8 cellular contexts compared by ENCODE assay signal in the genomic region with DNA sequence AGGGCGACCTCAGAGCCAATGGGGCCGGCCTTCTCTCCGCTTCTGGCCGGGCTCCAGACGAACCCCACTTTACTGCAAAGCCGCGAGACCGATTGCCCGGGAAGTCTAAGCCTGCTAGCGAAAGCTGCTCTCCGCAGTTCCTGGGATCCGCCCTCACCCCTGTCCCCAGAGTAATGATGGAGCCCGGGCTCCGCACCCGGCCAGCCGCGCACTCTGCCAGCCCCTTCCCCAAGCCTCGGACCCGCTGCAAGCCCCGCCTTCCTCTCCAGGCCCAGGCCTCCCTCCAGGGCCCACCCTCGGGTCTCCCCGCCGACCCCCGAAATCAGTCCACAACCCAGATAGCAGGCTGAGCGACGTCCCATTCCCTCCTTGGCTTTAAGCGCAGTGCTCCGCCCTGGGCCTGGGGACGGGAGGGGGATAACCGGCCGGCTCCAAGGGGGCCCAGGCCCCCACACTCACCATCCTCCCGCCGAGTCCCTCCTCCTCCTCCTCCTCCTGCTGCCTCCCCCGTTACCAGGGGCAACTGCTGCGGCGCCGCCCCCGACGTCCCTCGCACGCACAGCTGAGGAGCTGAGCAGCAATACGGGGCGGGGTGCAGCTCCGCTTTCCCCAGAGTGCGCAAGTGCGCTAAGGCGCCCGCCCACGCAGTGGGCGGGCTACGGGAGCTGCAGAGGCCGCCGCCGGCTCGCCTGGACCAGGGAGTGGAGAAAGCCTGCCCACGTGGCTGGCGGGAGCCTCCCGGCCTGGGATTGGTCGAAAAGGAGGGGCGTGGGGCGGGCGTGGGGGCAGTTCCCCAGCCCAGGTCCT. TPM values are rescaled to one million over a fixed set of nuclear protein-coding genes. Genes with fewer than 3 reads are reported as not detected.
DNase-seq lines count a peak whose midpoint lies in the region; ATAC-seq and TF ChIP-seq lines count a peak whose summit lies in the region.

A gene with protein sequence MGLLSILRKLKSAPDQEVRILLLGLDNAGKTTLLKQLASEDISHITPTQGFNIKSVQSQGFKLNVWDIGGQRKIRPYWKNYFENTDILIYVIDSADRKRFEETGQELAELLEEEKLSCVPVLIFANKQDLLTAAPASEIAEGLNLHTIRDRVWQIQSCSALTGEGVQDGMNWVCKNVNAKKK (minus strand): TSS at position 584 of the 807 bp plus-strand sequence. CDS start 122 bp downstream, at position 462.

- peak within 1 kb of the TSS; percentile 81 for H3K27ac Mint-ChIP-seq in CD4-positive, alpha-beta T cell

- H3K4me3 ChIP-seq in dorsolateral prefrontal cortex (peak within 1 kb of the TSS; percentile 73 to 100 (median 95)), lower leg skin (ENCODE audit: low read depth, poor library complexity, severe bottlenecking) (peak within 1 kb of the TSS; percentile 90)

- H3K27me3 Mint-ChIP-seq in CD4-positive, alpha-beta T cell = no peaks in the 10 kb centered on the region

- POLR2A ChIA-PET in CD4-positive, alpha-beta T cell (lab: Charles Lee) = interaction anchor here (0.8 to 4.1 kb wide), 23 partner anchors 9 to 896 kb away, joined by 3 to 91 read pairs (median 4); a partner anchor contains a TSS

- peak within 1 kb of the TSS; percentile 93 for H3K4me3 Mint-ChIP-seq in CD4-positive, alpha-beta T cell

- no peak for TF ChIP-seq POLR2A in lower leg skin (IDR thresholded peaks at IDR 0.05)

- peak; percentile 89 for ATAC-seq in CD4-positive, alpha-beta T cell (ENCODE audit: poor library complexity)
- ATAC-seq in GM19397 (IDR thresholded peaks at IDR 0.05; ENCODE audit: unreplicated experiment) (peak; percentile 91), HG03565 (IDR thresholded peaks at IDR 0.05; ENCODE audit: unreplicated experiment) (peak; percentile 72)

- CTCF ChIA-PET in CD4-positive, alpha-beta T cell (lab: Charles Lee) = interaction anchor here (0.7 to 6.2 kb wide), 14 partner anchors 10 to 187 kb away, joined by 3 to 30 read pairs (median 4); a partner anchor contains a TSS

- peaks cover 25% of the 10 kb centered on the region for H3K36me3 Mint-ChIP-seq in CD4-positive, alpha-beta T cell (ENCODE audit: low read depth)

- H3K9me3 ChIP-seq in CD4-positive, alpha-beta T cell (ENCODE audit: control insufficient read depth, low read length) = no peaks in the 10 kb centered on the region

- peaks cover 61% of the 10 kb centered on the region for H3K4me1 Mint-ChIP-seq in CD4-positive, alpha-beta T cell (ENCODE audit: low read depth)

- H3K27me3 ChIP-seq in CD4-positive, alpha-beta T cell (ENCODE audit: control insufficient read depth, insufficient read depth, low read length) = no peaks in the 10 kb centered on the region
- H3K27me3 ChIP-seq in dorsolateral prefrontal cortex = no peaks in the 10 kb centered on the region

- 0 to 1% methylated on average over 37 to 43 of the region's 62 CpGs for WGBS in lower leg skin, 2 donors

- intact Hi-C loops in CD4-positive, alpha-beta T cell (cut with DNase I, micrococcal nuclease) = loop anchor here (1.0 to 10.0 kb wide), 8 partner anchors 29 to 1359 kb away; a partner anchor contains a TSS
- intact Hi-C loops in dorsolateral prefrontal cortex (cut with DNase I) (loop anchor here (1.0 to 5.0 kb wide), 5 partner anchors 29 to 71 kb away; a partner anchor contains a TSS), lower leg skin (cut with DNase I; ENCODE audit: low total_unique reads) (loop anchor here (2.0 kb wide), 1 partner anchor 67 kb away; no protein-coding TSS in a partner anchor)

- peak; percentile 82 to 95 (median 92) for DNase-seq in CD4-positive, alpha-beta T cell
- peak; percentile 90 for DNase-seq in NCI-H774 (lab: John Stamatoyannopoulos, UW)
- peak; percentile 97 to 99 for DNase-seq in activated CD4-positive, alpha-beta T cell treated with anti-CD3 and anti-CD28 coated beads, Interleukin-2, amount 50 U/mL, for 48 hours
- peak; percentile 96 to 99 (median 98) for DNase-seq in dorsolateral prefrontal cortex
- peak; percentile 96 to 99 for DNase-seq in lower leg skin (ENCODE audit: low spot score in 2 of 2)
- DNase-seq in stimulated activated CD4-positive, alpha-beta T cell treated with anti-CD3 and anti-CD28 coated beads, Interleukin-4, amount 100 ng/mL, for 4 hours = peak; percentile 96 to 97

- H3K9me3 Mint-ChIP-seq in CD4-positive, alpha-beta T cell = no peaks in the 10 kb centered on the region

- peak; percentile 46 for TF ChIP-seq CTCF in CD4-positive, alpha-beta T cell (IDR thresholded peaks at IDR 0.05)
- peak in 29 of 56 donors; percentile 3 to 55 (median 23) for TF ChIP-seq CTCF in dorsolateral prefrontal cortex (IDR thresholded peaks at IDR 0.05 in 54 of 56, conservative IDR thresholded peaks at IDR 0.05 in 2 of 56; ENCODE audit: low read depth in 1 of 56, partially characterized antibody in 56 of 56)
- no peak for TF ChIP-seq CTCF in lower leg skin (IDR thresholded peaks at IDR 0.05)

- H3K27ac ChIP-seq in CD4-positive, alpha-beta T cell (ENCODE audit: low read depth, low read length) = peak within 1 kb of the TSS; percentile 84
- peak within 1 kb of the TSS in 58 of 59 donors; percentile 56 to 95 (median 88) for H3K27ac ChIP-seq in dorsolateral prefrontal cortex

RNA-seq across cellular contexts. Expression of the gene that starts here (rescaled TPM):
- total RNA-seq in CD4-positive, alpha-beta T cell = 1 to 10 TPM in 1 of 2 experiments, under 1 TPM in 1; 0.99 to 1.3 TPM
- total RNA-seq in dorsolateral prefrontal cortex (10 to 100 TPM; 16.6 to 45.7 (median 35.4) TPM), lower leg skin (1 to 10 TPM; 1.6 to 3.8 (median 3.2) TPM)

Comparison
In these comparisons a context has a peak if more than half of its experiments do, and no peak if none do; other contexts are left out.
1. Peak in every context shown above with its lines: DNase-seq, ATAC-seq, H3K4me3 ChIP-seq and H3K27ac ChIP-seq.
2. CTCF ChIP-seq: peak in CD4-positive, alpha-beta T cell (single experiment) and dorsolateral prefrontal cortex (29 of 56); none in lower leg skin (0 of 3).